In genomic region chr1:201461193-201461657, GRCh38 we compare ENCODE assay signal across 10 cellular contexts. TPM values are rescaled to one million over a fixed set of nuclear protein-coding genes. Genes with fewer than 3 reads are reported as not detected.
DNase-seq lines count a peak whose midpoint lies in the region; ATAC-seq and TF ChIP-seq lines count a peak whose summit lies in the region.
"Had no signal": no experiment of that assay in that cellular context is flagged by ENCODE, and none has a peak within 500 bp of the region (broad histone marks: within the 10 kb centered on the region; RNA-seq: fewer than 3 reads in every experiment).

No MANE protein-coding gene starts in this region.

- TF ChIP-seq EP300 in suprapubic skin (IDR thresholded peaks at IDR 0.05) = no peak

- peak overlapping the region; percentile 77 for H3K4me2 ChIP-seq in HCT116 (ENCODE audit: low read length)
- no peak overlapping the region for H3K4me2 ChIP-seq in OCI-LY7 (ENCODE audit: low read length)

- H3K36me3 ChIP-seq in HCT116 (ENCODE audit: control insufficient read depth in 1 of 2, insufficient read depth in 2 of 2, low read length in 2 of 2) (peaks cover 2 to 12% of the 10 kb centered on the region in 2 experiments; a peak in 2 of 4 replicates), suprapubic skin (peaks cover 20% of the 10 kb centered on the region), OCI-LY7 (ENCODE audit: insufficient read depth, low read length) (no peaks in the 10 kb centered on the region)

- DNase-seq in HCT116 (ENCODE audit: low read depth, low spot score) (peak; percentile 86), hepatic stellate cell (ENCODE audit: low spot score) (peak; percentile 77), suprapubic skin (ENCODE audit: low spot score in 2 of 2) (peak in 1 of 2 donors; percentile 83), NOMO-1 treated with dmso at 0.1 percent for 144 hours (lab: John Stamatoyannopoulos, UW; ENCODE audit: unreplicated experiment) (no peak), OCI-LY7 (ENCODE audit: low spot score) (no peak), NCI-H82 treated with DMSO at 0.1 percent for 48 hours (lab: John Stamatoyannopoulos, UW; ENCODE audit: unreplicated experiment) (no peak)
- no peak for DNase-seq in activated T-cell treated with anti-CD3 and anti-CD28 coated beads, Interleukin-2, amount 50 U/mL, for 24 hours
- DNase-seq: activated B cell treated with CpG ODN at 0.5 μM for 24 hours, naive B cell had no signal

- peaks cover 15% of the 10 kb centered on the region for H3K27me3 Mint-ChIP-seq in activated T-cell treated with anti-CD3 and anti-CD28 coated beads, Interleukin-2, amount 50 U/mL, for 24 hours

- peak overlapping the region; percentile 64 for H3K9ac ChIP-seq in HCT116 (ENCODE audit: low read length)

- TF ChIP-seq RAD21 in HCT116 (IDR thresholded peaks at IDR 0.05; ENCODE audit: low read depth) = no peak

- RAD21 ChIA-PET in HCT116 (lab: Charles Lee; ENCODE audit: low non-redundant PET in 1 of 2, low total read pairs in 2 of 2, uncharacterized antibody in 2 of 2, unreplicated experiment in 2 of 2) = interaction anchor here (0.5 to 1.4 kb wide), 3 partner anchors 13 to 26 kb away, joined by 3 to 4 read pairs (median 4); no protein-coding TSS in a partner anchor

- 51% methylated on average over 5 of the region's 5 CpGs for WGBS in suprapubic skin

- no peak overlapping the region for H3K4me3 Mint-ChIP-seq in activated T-cell treated with anti-CD3 and anti-CD28 coated beads, Interleukin-2, amount 50 U/mL, for 24 hours
- H3K4me3 Mint-ChIP-seq: activated B cell treated with CpG ODN at 0.5 μM for 24 hours, naive B cell had no signal

- peak; percentile 85 for ATAC-seq in HCT116

- TF ChIP-seq POLR2A in HCT116 (IDR thresholded peaks at IDR 0.05; ENCODE audit: borderline replicate concordance, extremely low read depth, insufficient read depth, insufficient read length) (no peak), suprapubic skin (IDR thresholded peaks at IDR 0.05) (no peak)

- CTCF ChIA-PET in HCT116 (lab: Charles Lee) = interaction anchor here (1.2 to 4.2 kb wide), 4 partner anchors 12 to 52 kb away, joined by 9 to 35 read pairs (median 16); no protein-coding TSS in a partner anchor
- CTCF ChIA-PET in OCI-LY7 (lab: Charles Lee; ENCODE audit: unreplicated experiment) = no interaction called here

- H3K4me1 Mint-ChIP-seq in activated T-cell treated with anti-CD3 and anti-CD28 coated beads, Interleukin-2, amount 50 U/mL, for 24 hours (ENCODE audit: low read depth) = no peaks in the 10 kb centered on the region
- H3K4me1 Mint-ChIP-seq: activated B cell treated with CpG ODN at 0.5 μM for 24 hours, naive B cell had no signal

- no peak overlapping the region for H2AFZ ChIP-seq in HCT116 (ENCODE audit: low read depth, low read length, poor library complexity, severe bottlenecking)
- no peak overlapping the region for H2AFZ ChIP-seq in OCI-LY7 (ENCODE audit: low read length)

- H3K4me3 ChIP-seq in HCT116 (replicated peaks in 1 of 2; ENCODE audit: low read depth in 1 of 2, low read length in 2 of 2) (peak overlapping the region; percentile 25 to 51), suprapubic skin (no peak overlapping the region), OCI-LY7 (ENCODE audit: low read depth, low read length, poor library complexity, severe bottlenecking) (no peak overlapping the region)

- H3K27ac ChIP-seq in HCT116 (ENCODE audit: low read depth, low read length) (peak overlapping the region; percentile 95), angular gyrus (ENCODE audit: low read depth, low read length) (peak overlapping the region; percentile 93), suprapubic skin (peak overlapping the region; percentile 92), OCI-LY7 (ENCODE audit: low read depth, low read length, poor library complexity, severe bottlenecking) (no peak overlapping the region)

- POLR2A ChIA-PET in HCT116 (lab: Charles Lee) (interaction anchor here (0.7 to 2.6 kb wide), 5 partner anchors 8 to 28 kb away, joined by 4 to 7 read pairs (median 6); partner anchors contain the start of gene PHLDA3), OCI-LY7 (lab: Charles Lee) (no interaction called here)

- H3K27me3 ChIP-seq in HCT116 (ENCODE audit: insufficient read depth, low read length) (no peaks in the 10 kb centered on the region), suprapubic skin (no peaks in the 10 kb centered on the region)

- no TSS peak for BruUV-seq in HCT116 (replicated peaks; lab: Mats Ljungman, UMichigan)
- BruUV-seq in OCI-LY7 (replicated peaks; lab: Mats Ljungman, UMichigan) = no TSS peak

- no peaks in the 10 kb centered on the region for H3K9me3 Mint-ChIP-seq in activated T-cell treated with anti-CD3 and anti-CD28 coated beads, Interleukin-2, amount 50 U/mL, for 24 hours
- H3K9me3 Mint-ChIP-seq: activated B cell treated with CpG ODN at 0.5 μM for 24 hours, naive B cell had no signal

- H3K27ac Mint-ChIP-seq in activated T-cell treated with anti-CD3 and anti-CD28 coated beads, Interleukin-2, amount 50 U/mL, for 24 hours = no peak overlapping the region
- H3K27ac Mint-ChIP-seq: activated B cell treated with CpG ODN at 0.5 μM for 24 hours, naive B cell had no signal

- no peaks in the 10 kb centered on the region for H3K36me3 Mint-ChIP-seq in activated T-cell treated with anti-CD3 and anti-CD28 coated beads, Interleukin-2, amount 50 U/mL, for 24 hours (ENCODE audit: low read depth)
- H3K36me3 Mint-ChIP-seq: naive B cell had no signal

- intact Hi-C loops in HCT116 (cut with micrococcal nuclease) (no loop called here), OCI-LY7 (cut with micrococcal nuclease; ENCODE audit: unreplicated experiment) (no loop called here)

- H3K9me3 ChIP-seq in HCT116 (ENCODE audit: control insufficient read depth in 1 of 2, insufficient read depth in 1 of 2, low read depth in 1 of 2, low read length in 2 of 2) = no peaks in the 10 kb centered on the region
- H3K9me3 ChIP-seq in suprapubic skin = no peaks in the 10 kb centered on the region
- no peaks in the 10 kb centered on the region for H3K9me3 ChIP-seq in OCI-LY7 (ENCODE audit: low read length)

- H3K4me1 ChIP-seq in HCT116 (ENCODE audit: control insufficient read depth in 1 of 2, insufficient read depth in 2 of 2, low read length in 2 of 2) = peaks cover 43 to 75% of the 10 kb centered on the region in 2 experiments
- H3K4me1 ChIP-seq in suprapubic skin = peaks cover 72% of the 10 kb centered on the region
- H3K4me1 ChIP-seq in OCI-LY7 (ENCODE audit: insufficient read depth, low read length, poor library complexity, severe bottlenecking) = peaks cover 14% of the 10 kb centered on the region

- H4K20me1 ChIP-seq in HCT116 (ENCODE audit: insufficient read depth) = no peaks in the 10 kb centered on the region
- no peaks in the 10 kb centered on the region for H4K20me1 ChIP-seq in OCI-LY7 (ENCODE audit: insufficient read depth, low read length)

- peaks cover 5% of the 10 kb centered on the region; the same call in 1 of the 2 replicates for H3K79me2 ChIP-seq in HCT116 (ENCODE audit: insufficient read depth, low read length)
- H3K79me2 ChIP-seq in OCI-LY7 (ENCODE audit: insufficient read depth, low read depth, low read length) = no peaks in the 10 kb centered on the region

- H3K9me2 ChIP-seq in HCT116 (ENCODE audit: insufficient read depth) (no peaks in the 10 kb centered on the region), OCI-LY7 (ENCODE audit: insufficient read depth, low read length) (no peaks in the 10 kb centered on the region)

- TF ChIP-seq CTCF in HCT116 (IDR thresholded peaks at IDR 0.05 in 2 of 3, conservative IDR thresholded peaks at IDR 0.05 in 1 of 3; ENCODE audit: borderline replicate concordance in 1 of 3, insufficient read depth in 1 of 3, low read depth in 2 of 3, low read length in 2 of 3) = no peak
- no peak for TF ChIP-seq CTCF in suprapubic skin (IDR thresholded peaks at IDR 0.05)
- no peak for TF ChIP-seq CTCF in OCI-LY7 (conservative IDR thresholded peaks at IDR 0.05; ENCODE audit: low read length)

TF ChIP-seq in HCT116, 20 proteins besides CTCF, POLR2A, EP300 and RAD21 (continues in another document):
- TF ChIP-seq YY1 (IDR thresholded peaks at IDR 0.05; ENCODE audit: extremely low read depth, insufficient replicate concordance, low read depth, low read length) = peak; percentile 19
- no peak for TF ChIP-seq ZBTB33 (IDR thresholded peaks at IDR 0.05; ENCODE audit: extremely low read depth, insufficient replicate concordance, low read length)
- no peak for TF ChIP-seq ZNF274 (IDR thresholded peaks at IDR 0.05; ENCODE audit: low read depth, low read length)
- no peak for TF ChIP-seq TCF7L2 (IDR thresholded peaks at IDR 0.05; ENCODE audit: borderline replicate concordance, extremely low read depth, insufficient read depth, insufficient read length)
- TF ChIP-seq EGR1 (IDR thresholded peaks at IDR 0.05; ENCODE audit: low read depth) = no peak
- no peak for TF ChIP-seq ATF3 (IDR thresholded peaks at IDR 0.05)
- TF ChIP-seq EZH2 (IDR thresholded peaks at IDR 0.05) = no peak

RNA-seq across cellular contexts. Expression of gene PHLDA3, which starts 7.8 kb away (rescaled TPM):
- total RNA-seq in HCT116 (2021; ENCODE audit: unreplicated experiment) (22.1 TPM), suprapubic skin (10 to 100 TPM; 31.5 to 61.1 (median 44.5) TPM), OCI-LY7 (2022) (not detected in 2 replicates)
- 26.5 and 33.4 TPM in 2 replicates for polyA plus RNA-seq in HCT116 (2012)
- total RNA-seq in OCI-LY7 (2014; rRNA removed; shearing (Covaris generic)) = not detected in 2 replicates

RNA-seq across cellular contexts. Expression of gene TNNI1, which starts 39.7 kb away (rescaled TPM):
- total RNA-seq in HCT116 (2021; ENCODE audit: unreplicated experiment) (not detected), suprapubic skin (under 1 TPM in 2 of 4 donors, not detected in 2; 0.23 to 0.44 TPM), OCI-LY7 (2022) (2.0 and 3.1 TPM in 2 replicates)
- 0.49 and 0.90 TPM in 2 replicates for polyA plus RNA-seq in HCT116 (2012)
- 0.95 and 4.9 TPM in 2 replicates for total RNA-seq in OCI-LY7 (2014; rRNA removed; shearing (Covaris generic))
- total RNA-seq: activated B cell treated with CpG ODN at 0.5 μM for 24 hours had no signal

RNA-seq across cellular contexts. Expression of gene CSRP1, which starts 45.7 kb away (rescaled TPM):
- total RNA-seq in HCT116 (2021; ENCODE audit: unreplicated experiment) (51.7 TPM), suprapubic skin (100 to 1,000 TPM; 379 to 436 (median 414) TPM), OCI-LY7 (2022) (72.2 and 89.8 TPM in 2 replicates)
- polyA plus RNA-seq in HCT116 (2012) = 77.6 and 98.9 TPM in 2 replicates
- 46.4 and 52.8 TPM in 2 replicates for total RNA-seq in OCI-LY7 (2014; rRNA removed; shearing (Covaris generic))

Comparison
In these comparisons a context has a peak if more than half of its experiments do, and no peak if none do; other contexts are left out.
1. DNase-seq: peak in HCT116 (single experiment) and hepatic stellate cell (single experiment); none in NOMO-1 treated with dmso at 0.1 percent for 144 hours (single experiment), OCI-LY7 (single experiment), activated T-cell treated with anti-CD3 and anti-CD28 coated beads, Interleukin-2, amount 50 U/mL, for 24 hours (single experiment) and NCI-H82 treated with DMSO at 0.1 percent for 48 hours (single experiment).
2. H3K4me3 ChIP-seq: peak in HCT116 (2 of 2); none in suprapubic skin (single experiment) and OCI-LY7 (single experiment).
3. RNA of gene PHLDA3, which starts 7.8 kb away (total RNA-seq): 31.5 to 61.1 TPM in suprapubic skin and 22.1 TPM in HCT116 (single experiment); not detected in OCI-LY7; every median in the first group is over 10 times any median in the second.